ENCODE assay signal across 1 cellular context in the genomic region with DNA sequence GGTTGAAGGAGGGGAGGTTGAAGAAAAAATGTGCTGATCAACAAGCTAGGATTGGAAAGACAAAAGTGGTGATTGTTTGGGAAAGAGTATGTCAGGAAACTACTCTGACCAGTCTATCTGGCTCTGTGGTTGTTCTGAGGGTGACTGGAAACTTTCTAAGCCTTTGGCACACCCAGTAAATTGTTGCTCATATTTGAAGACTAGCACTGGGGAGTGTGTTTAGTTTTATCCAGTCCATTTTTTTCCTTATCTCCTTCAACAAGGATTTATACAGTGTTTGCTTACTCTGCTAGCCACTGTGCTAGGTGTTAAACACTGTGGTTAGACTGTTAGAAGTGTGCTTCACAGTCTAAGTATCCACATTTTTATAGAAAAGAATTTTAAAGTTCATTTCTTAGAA.
TF ChIP-seq lines count a peak whose summit lies in the region.

No MANE protein-coding gene starts in this region.

TF ChIP-seq in GM23338, 12 proteins besides CTCF, POLR2A, EP300 and RAD21:
- TF ChIP-seq, protein P1, sequence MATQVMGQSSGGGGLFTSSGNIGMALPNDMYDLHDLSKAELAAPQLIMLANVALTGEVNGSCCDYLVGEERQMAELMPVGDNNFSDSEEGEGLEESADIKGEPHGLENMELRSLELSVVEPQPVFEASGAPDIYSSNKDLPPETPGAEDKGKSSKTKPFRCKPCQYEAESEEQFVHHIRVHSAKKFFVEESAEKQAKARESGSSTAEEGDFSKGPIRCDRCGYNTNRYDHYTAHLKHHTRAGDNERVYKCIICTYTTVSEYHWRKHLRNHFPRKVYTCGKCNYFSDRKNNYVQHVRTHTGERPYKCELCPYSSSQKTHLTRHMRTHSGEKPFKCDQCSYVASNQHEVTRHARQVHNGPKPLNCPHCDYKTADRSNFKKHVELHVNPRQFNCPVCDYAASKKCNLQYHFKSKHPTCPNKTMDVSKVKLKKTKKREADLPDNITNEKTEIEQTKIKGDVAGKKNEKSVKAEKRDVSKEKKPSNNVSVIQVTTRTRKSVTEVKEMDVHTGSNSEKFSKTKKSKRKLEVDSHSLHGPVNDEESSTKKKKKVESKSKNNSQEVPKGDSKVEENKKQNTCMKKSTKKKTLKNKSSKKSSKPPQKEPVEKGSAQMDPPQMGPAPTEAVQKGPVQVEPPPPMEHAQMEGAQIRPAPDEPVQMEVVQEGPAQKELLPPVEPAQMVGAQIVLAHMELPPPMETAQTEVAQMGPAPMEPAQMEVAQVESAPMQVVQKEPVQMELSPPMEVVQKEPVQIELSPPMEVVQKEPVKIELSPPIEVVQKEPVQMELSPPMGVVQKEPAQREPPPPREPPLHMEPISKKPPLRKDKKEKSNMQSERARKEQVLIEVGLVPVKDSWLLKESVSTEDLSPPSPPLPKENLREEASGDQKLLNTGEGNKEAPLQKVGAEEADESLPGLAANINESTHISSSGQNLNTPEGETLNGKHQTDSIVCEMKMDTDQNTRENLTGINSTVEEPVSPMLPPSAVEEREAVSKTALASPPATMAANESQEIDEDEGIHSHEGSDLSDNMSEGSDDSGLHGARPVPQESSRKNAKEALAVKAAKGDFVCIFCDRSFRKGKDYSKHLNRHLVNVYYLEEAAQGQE (IDR thresholded peaks at IDR 0.05; ENCODE audit: unreplicated experiment), result no peak
- TF ChIP-seq POLR2AphosphoS5 (IDR thresholded peaks at IDR 0.05; ENCODE audit: low read depth), result no peak
- TF ChIP-seq NANOG (IDR thresholded peaks at IDR 0.05; ENCODE audit: borderline replicate concordance), result no peak
- no peak for TF ChIP-seq JUNB (IDR thresholded peaks at IDR 0.05; ENCODE audit: unreplicated experiment)
- no peak for TF ChIP-seq CREB1 (CRISPR knock-in tag; IDR thresholded peaks at IDR 0.05; ENCODE audit: low read depth)
- TF ChIP-seq EZH2 (IDR thresholded peaks at IDR 0.05; ENCODE audit: low read depth, unreplicated experiment), result no peak
- no peak for TF ChIP-seq EZH2phosphoT487 (IDR thresholded peaks at IDR 0.05; ENCODE audit: unreplicated experiment)
- no peak for TF ChIP-seq ETS1 (IDR thresholded peaks at IDR 0.05)
- TF ChIP-seq ZNF331 (CRISPR knock-in tag; IDR thresholded peaks at IDR 0.05; ENCODE audit: low read depth), result no peak
- TF ChIP-seq ZNF462 (CRISPR knock-in tag; IDR thresholded peaks at IDR 0.05), result no peak
- no peak for TF ChIP-seq STAT1 (IDR thresholded peaks at IDR 0.05; ENCODE audit: unreplicated experiment)
- no peak for TF ChIP-seq ZNF114 (CRISPR knock-in tag; IDR thresholded peaks at IDR 0.05)
